Comparison of ENCODE assay signal across 14 cellular contexts in the genomic region with DNA sequence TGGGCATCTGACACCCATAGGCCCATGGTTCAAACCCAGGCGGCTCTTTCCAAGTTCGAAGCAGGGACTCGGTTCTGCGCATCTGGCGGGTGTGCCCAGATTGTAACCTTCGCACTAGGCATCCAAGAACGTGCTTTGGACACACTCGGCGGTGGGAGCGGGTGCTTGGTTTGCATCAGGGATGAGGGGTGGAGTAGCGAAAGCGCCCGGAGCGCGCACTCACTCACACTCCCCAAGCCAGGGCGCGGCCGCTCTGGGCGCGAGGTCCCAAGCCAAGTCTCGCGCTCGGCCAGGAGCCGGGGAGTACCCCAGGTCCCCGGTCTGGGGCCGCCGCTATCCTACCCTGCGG. TPM values are rescaled to one million over a fixed set of nuclear protein-coding genes. Genes with fewer than 3 reads are reported as not detected.
DNase-seq lines count a peak whose midpoint lies in the region; ATAC-seq and TF ChIP-seq lines count a peak whose summit lies in the region.
"Had no signal": no experiment of that assay in that cellular context is flagged by ENCODE, and none has a peak within 500 bp of the region (broad histone marks: within the 10 kb centered on the region; RNA-seq: fewer than 3 reads in every experiment).

No MANE protein-coding gene starts in this region.

- intact Hi-C loops in naive thymus-derived CD4-positive, alpha-beta T cell (cut with micrococcal nuclease) = no loop called here

- H3K36me3 ChIP-seq in right atrium auricular region (no peaks in the 10 kb centered on the region), parathyroid adenoma (ENCODE audit: control insufficient read depth, insufficient read depth, low read length) (no peaks in the 10 kb centered on the region)
- no peaks in the 10 kb centered on the region for H3K36me3 ChIP-seq in naive thymus-derived CD4-positive, alpha-beta T cell (ENCODE audit: control insufficient read depth in 2 of 3, insufficient read depth in 3 of 3, low read length in 3 of 3)

- no peaks in the 10 kb centered on the region for H3K27me3 ChIP-seq in right atrium auricular region
- H3K27me3 ChIP-seq in parathyroid adenoma (ENCODE audit: control insufficient read depth, insufficient read depth, low read length) = no peaks in the 10 kb centered on the region
- peaks cover 0 to 16% of the 10 kb centered on the region in 2 donors for H3K27me3 ChIP-seq in naive thymus-derived CD4-positive, alpha-beta T cell (ENCODE audit: control insufficient read depth in 2 of 2, insufficient read depth in 2 of 2, low read length in 2 of 2)

- no peak for ATAC-seq in naive thymus-derived CD4-positive, alpha-beta T cell

- peak overlapping the region; percentile 48 for H3K4me3 ChIP-seq in AG04449 (ENCODE audit: low read depth, low read length)
- H3K4me3 ChIP-seq in right atrium auricular region = peak overlapping the region; percentile 43 to 57
- H3K4me3 ChIP-seq in parathyroid adenoma (ENCODE audit: low read depth, low read length) = peak overlapping the region; percentile 47
- H3K4me3 ChIP-seq in naive thymus-derived CD4-positive, alpha-beta T cell (ENCODE audit: low read length) = no peak overlapping the region

- no peak overlapping the region for H3K27ac Mint-ChIP-seq in naive thymus-derived CD4-positive, alpha-beta T cell
- H3K27ac Mint-ChIP-seq: activated naive CD4-positive, alpha-beta T cell treated with anti-CD3 and anti-CD28 coated beads, Interleukin-2, amount 50 U/mL, for 24 hours; CD4-positive, CD25-positive, alpha-beta regulatory T cell had no signal

- peaks cover 0 to 6% (median 0%) of the 10 kb centered on the region in 11 donors for H3K9me3 Mint-ChIP-seq in naive thymus-derived CD4-positive, alpha-beta T cell

- H3K36me3 Mint-ChIP-seq in naive thymus-derived CD4-positive, alpha-beta T cell = peaks cover 0 to 4% (median 0%) of the 10 kb centered on the region in 5 donors
- H3K36me3 Mint-ChIP-seq: activated naive CD4-positive, alpha-beta T cell treated with anti-CD3 and anti-CD28 coated beads, Interleukin-2, amount 50 U/mL, for 24 hours; CD4-positive, CD25-positive, alpha-beta regulatory T cell had no signal

- H3K9ac ChIP-seq in parathyroid adenoma = no peak overlapping the region

- no peak for DNase-seq in AG04449 (ENCODE audit: low read depth, low spot score)
- DNase-seq in right atrium auricular region (ENCODE audit: low spot score) = no peak
- no peak for DNase-seq in NCI-H510A (lab: John Stamatoyannopoulos, UW)
- DNase-seq in naive thymus-derived CD4-positive, alpha-beta T cell = no peak
- DNase-seq in DMS114 treated with DMSO at 0.1 percent for 48 hours (lab: John Stamatoyannopoulos, UW; ENCODE audit: unreplicated experiment) = no peak
- no peak for DNase-seq in NCI-H128 (lab: John Stamatoyannopoulos, UW; ENCODE audit: unreplicated experiment)
- DNase-seq: GOT3 had no signal

- POLR2A ChIA-PET in AG04449 (lab: Yijun Ruan, JAX) = no interaction called here
- POLR2A ChIA-PET in naive thymus-derived CD4-positive, alpha-beta T cell (lab: Charles Lee) = no interaction called here

- H2AFZ ChIP-seq in parathyroid adenoma = peak overlapping the region; percentile 69

- H3K27ac ChIP-seq in VCaP = peak overlapping the region; percentile 53
- no peak overlapping the region for H3K27ac ChIP-seq in right atrium auricular region
- H3K27ac ChIP-seq in parathyroid adenoma = no peak overlapping the region
- no peak overlapping the region for H3K27ac ChIP-seq in naive thymus-derived CD4-positive, alpha-beta T cell (ENCODE audit: low read depth, low read length)

- TF ChIP-seq CTCF in AG04449 (IDR thresholded peaks at IDR 0.05; ENCODE audit: insufficient read depth, low read length, missing control alignments) (no peak), VCaP (conservative IDR thresholded peaks at IDR 0.05) (no peak), right atrium auricular region (IDR thresholded peaks at IDR 0.05) (no peak), parathyroid adenoma (IDR thresholded peaks at IDR 0.05) (no peak)

- peak overlapping the region; percentile 64 for H3K4me2 ChIP-seq in parathyroid adenoma (ENCODE audit: low read length)

- peak overlapping the region in 2 of 10 donors; percentile 61 to 70 for H3K4me3 Mint-ChIP-seq in naive thymus-derived CD4-positive, alpha-beta T cell
- H3K4me3 Mint-ChIP-seq: activated naive CD4-positive, alpha-beta T cell treated with anti-CD3 and anti-CD28 coated beads, Interleukin-2, amount 50 U/mL, for 24 hours had no signal

- H3K27me3 Mint-ChIP-seq in naive thymus-derived CD4-positive, alpha-beta T cell = peaks cover 48 to 58% (median 56%) of the 10 kb centered on the region in 5 donors

- no peaks in the 10 kb centered on the region for H3K79me2 ChIP-seq in parathyroid adenoma

- peaks cover 0 to 10% of the 10 kb centered on the region in 2 donors for H3K4me1 ChIP-seq in right atrium auricular region
- H3K4me1 ChIP-seq in parathyroid adenoma = no peaks in the 10 kb centered on the region
- no peaks in the 10 kb centered on the region for H3K4me1 ChIP-seq in naive thymus-derived CD4-positive, alpha-beta T cell (ENCODE audit: control insufficient read depth in 2 of 2, insufficient read depth in 2 of 2, low read length in 2 of 2)

- H3K9me3 ChIP-seq in right atrium auricular region (no peaks in the 10 kb centered on the region), parathyroid adenoma (ENCODE audit: control insufficient read depth, low read length) (no peaks in the 10 kb centered on the region)
- no peaks in the 10 kb centered on the region for H3K9me3 ChIP-seq in naive thymus-derived CD4-positive, alpha-beta T cell (ENCODE audit: control insufficient read depth in 2 of 3, low read length in 3 of 3)

- CTCF ChIA-PET in AG04449 (lab: Yijun Ruan, JAX) = interaction anchor here (1.0 kb wide), 1 partner anchor 11 kb away, joined by 3 read pairs; no protein-coding TSS in a partner anchor
- CTCF ChIA-PET in naive thymus-derived CD4-positive, alpha-beta T cell (lab: Charles Lee) = no interaction called here

- peaks cover 0 to 10% (median 4%) of the 10 kb centered on the region in 7 donors for H3K4me1 Mint-ChIP-seq in naive thymus-derived CD4-positive, alpha-beta T cell

RNA-seq across cellular contexts. Expression of a gene that starts 0.2 kb away (rescaled TPM):
- total RNA-seq in right atrium auricular region = under 1 TPM; 0.16 to 0.74 TPM
- under 1 TPM in 1 of 5 experiments, not detected in 4; 0.10 TPM for total RNA-seq in naive thymus-derived CD4-positive, alpha-beta T cell
- polyA plus RNA-seq in naive thymus-derived CD4-positive, alpha-beta T cell = under 1 TPM in 1 of 2 donors, not detected in 1; 0.06 TPM
- total RNA-seq: CD4-positive, CD25-positive, alpha-beta regulatory T cell; glomerular endothelial cell; HT-29; NCI-H460 had no signal
